1 cellular context compared by ENCODE assay signal in the genomic region with DNA sequence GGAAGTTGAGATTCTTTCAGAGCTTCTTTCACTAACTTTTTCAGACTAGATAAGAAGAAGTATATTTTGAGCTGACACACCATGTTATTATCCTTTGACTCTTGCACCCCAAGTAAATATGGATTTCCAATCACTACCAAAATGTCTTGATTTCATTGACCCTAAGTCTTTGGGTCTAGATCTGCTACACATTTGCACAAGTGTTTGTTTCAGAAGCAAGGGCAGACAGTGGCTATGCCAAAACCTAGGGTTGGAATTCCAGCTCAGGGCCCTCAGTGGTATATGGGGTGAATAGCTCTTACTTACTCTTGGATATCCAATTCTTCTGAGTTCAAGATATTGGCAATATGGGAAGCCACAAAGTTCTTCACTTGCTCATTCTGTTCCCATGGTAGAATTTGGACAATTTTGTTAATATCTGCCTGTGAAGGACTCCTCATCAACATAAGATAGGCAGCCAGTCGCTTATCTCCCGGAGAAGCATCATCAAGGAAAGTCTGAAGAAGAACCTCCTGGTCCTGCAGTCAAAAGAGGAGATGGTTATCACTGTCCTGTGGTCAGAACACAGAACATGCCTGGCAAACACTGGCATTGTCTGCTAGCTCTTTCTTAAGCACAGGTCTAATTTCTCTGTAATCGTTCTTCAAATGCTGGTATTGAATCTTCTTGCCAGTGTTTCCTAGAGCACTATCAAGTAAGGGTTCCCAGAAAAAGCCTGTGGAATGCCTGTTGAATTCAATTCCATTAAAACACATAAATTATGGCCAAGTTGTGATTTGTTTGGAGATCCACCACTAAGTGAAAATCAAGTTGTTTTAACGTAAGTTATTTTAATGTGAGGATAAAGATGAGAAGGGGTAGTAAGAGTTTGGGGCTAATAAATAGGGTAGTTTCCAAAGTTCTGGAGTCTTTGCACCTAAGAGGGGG.
TF ChIP-seq lines count a peak whose summit lies in the region.

No MANE protein-coding gene starts in this region.

TF ChIP-seq in HepG2, 621 proteins besides CTCF, POLR2A, EP300 and RAD21 (continued from another document):
- TF ChIP-seq, protein P1, sequence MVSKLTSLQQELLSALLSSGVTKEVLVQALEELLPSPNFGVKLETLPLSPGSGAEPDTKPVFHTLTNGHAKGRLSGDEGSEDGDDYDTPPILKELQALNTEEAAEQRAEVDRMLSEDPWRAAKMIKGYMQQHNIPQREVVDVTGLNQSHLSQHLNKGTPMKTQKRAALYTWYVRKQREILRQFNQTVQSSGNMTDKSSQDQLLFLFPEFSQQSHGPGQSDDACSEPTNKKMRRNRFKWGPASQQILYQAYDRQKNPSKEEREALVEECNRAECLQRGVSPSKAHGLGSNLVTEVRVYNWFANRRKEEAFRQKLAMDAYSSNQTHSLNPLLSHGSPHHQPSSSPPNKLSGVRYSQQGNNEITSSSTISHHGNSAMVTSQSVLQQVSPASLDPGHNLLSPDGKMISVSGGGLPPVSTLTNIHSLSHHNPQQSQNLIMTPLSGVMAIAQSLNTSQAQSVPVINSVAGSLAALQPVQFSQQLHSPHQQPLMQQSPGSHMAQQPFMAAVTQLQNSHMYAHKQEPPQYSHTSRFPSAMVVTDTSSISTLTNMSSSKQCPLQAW (CRISPR knock-in tag; IDR thresholded peaks at IDR 0.05) = no peak
- TF ChIP-seq ATF7-NPFF (CRISPR knock-in tag; IDR thresholded peaks at IDR 0.05; ENCODE audit: low read depth) = 0 out of 2 replicates have a peak, but pooled peaks have one; percentile 49
- TF ChIP-seq, protein P2, sequence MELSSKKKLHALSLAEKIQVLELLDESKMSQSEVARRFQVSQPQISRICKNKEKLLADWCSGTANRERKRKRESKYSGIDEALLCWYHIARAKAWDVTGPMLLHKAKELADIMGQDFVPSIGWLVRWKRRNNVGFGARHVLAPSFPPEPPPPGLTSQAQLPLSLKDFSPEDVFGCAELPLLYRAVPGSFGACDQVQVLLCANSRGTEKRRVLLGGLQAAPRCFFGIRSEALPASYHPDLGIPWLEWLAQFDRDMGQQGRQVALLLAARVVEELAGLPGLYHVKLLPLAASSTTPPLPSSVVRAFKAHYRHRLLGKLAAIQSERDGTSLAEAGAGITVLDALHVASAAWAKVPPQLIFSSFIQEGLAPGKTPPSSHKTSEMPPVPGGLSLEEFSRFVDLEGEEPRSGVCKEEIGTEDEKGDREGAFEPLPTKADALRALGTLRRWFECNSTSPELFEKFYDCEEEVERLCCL (CRISPR knock-in tag; IDR thresholded peaks at IDR 0.05; ENCODE audit: borderline replicate concordance) = no peak
- TF ChIP-seq PRPF4 (IDR thresholded peaks at IDR 0.05; ENCODE audit: low read depth, low read length, poor library complexity, severe bottlenecking) = no peak
- no peak for TF ChIP-seq REPIN1 (CRISPR knock-in tag; IDR thresholded peaks at IDR 0.05; ENCODE audit: borderline replicate concordance, low read depth)
- no peak for TF ChIP-seq TCF12 (IDR thresholded peaks at IDR 0.05)
- TF ChIP-seq TCF12 (CRISPR knock-in tag; IDR thresholded peaks at IDR 0.05) = 0 out of 2 replicates have a peak, but pooled peaks have one; percentile 38
- no peak for TF ChIP-seq ZNF816 (CRISPR knock-in tag; IDR thresholded peaks at IDR 0.05; ENCODE audit: borderline replicate concordance)
- no peak for TF ChIP-seq ZNF3 (CRISPR knock-in tag; IDR thresholded peaks at IDR 0.05)
- TF ChIP-seq ARNT2 (CRISPR knock-in tag; IDR thresholded peaks at IDR 0.05; ENCODE audit: low read depth) = peak; percentile 67; the same call in 1 of the 2 replicates
- TF ChIP-seq STAG1 (CRISPR knock-in tag; IDR thresholded peaks at IDR 0.05) = no peak
- TF ChIP-seq AHR (CRISPR knock-in tag; IDR thresholded peaks at IDR 0.05) = no peak
- no peak for TF ChIP-seq ATF1 (CRISPR knock-in tag; IDR thresholded peaks at IDR 0.05)
- no peak for TF ChIP-seq SMAD9 (CRISPR knock-in tag; IDR thresholded peaks at IDR 0.05)
- TF ChIP-seq NFIC (IDR thresholded peaks at IDR 0.05; ENCODE audit: low read length) = 0 out of 2 replicates have a peak, but pooled peaks have one; percentile 42
- TF ChIP-seq TGIF2 (CRISPR knock-in tag; IDR thresholded peaks at IDR 0.05) = 0 out of 2 replicates have a peak, but pooled peaks have one; percentile 20
- TF ChIP-seq JUNB (CRISPR knock-in tag; IDR thresholded peaks at IDR 0.05; ENCODE audit: borderline replicate concordance) = peak; percentile 53; the same call in 1 of the 2 replicates
- no peak for TF ChIP-seq PTBP1 (IDR thresholded peaks at IDR 0.05; ENCODE audit: low read depth, low read length, poor library complexity, severe bottlenecking)
- TF ChIP-seq ZC3H13 (CRISPR knock-in tag; IDR thresholded peaks at IDR 0.05) = 0 out of 2 replicates have a peak, but pooled peaks have one; percentile 46
- TF ChIP-seq, protein P3, sequence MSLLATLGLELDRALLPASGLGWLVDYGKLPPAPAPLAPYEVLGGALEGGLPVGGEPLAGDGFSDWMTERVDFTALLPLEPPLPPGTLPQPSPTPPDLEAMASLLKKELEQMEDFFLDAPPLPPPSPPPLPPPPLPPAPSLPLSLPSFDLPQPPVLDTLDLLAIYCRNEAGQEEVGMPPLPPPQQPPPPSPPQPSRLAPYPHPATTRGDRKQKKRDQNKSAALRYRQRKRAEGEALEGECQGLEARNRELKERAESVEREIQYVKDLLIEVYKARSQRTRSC (CRISPR knock-in tag; IDR thresholded peaks at IDR 0.05; ENCODE audit: low read depth) = 0 out of 2 replicates have a peak, but pooled peaks have one; percentile 58
- no peak for TF ChIP-seq CAMTA2 (CRISPR knock-in tag; IDR thresholded peaks at IDR 0.05; ENCODE audit: borderline replicate concordance)
- peak; percentile 58; the same call in 1 of the 2 replicates for TF ChIP-seq ZNF34 (CRISPR knock-in tag; IDR thresholded peaks at IDR 0.05; ENCODE audit: borderline replicate concordance)
- TF ChIP-seq ZNF180 (CRISPR knock-in tag; IDR thresholded peaks at IDR 0.05; ENCODE audit: borderline replicate concordance, low read depth) = no peak
- TF ChIP-seq ZNF577 (CRISPR knock-in tag; IDR thresholded peaks at IDR 0.05; ENCODE audit: borderline replicate concordance, low read depth) = no peak
- TF ChIP-seq TCF7L2 (IDR thresholded peaks at IDR 0.05; ENCODE audit: low read depth, low read length) = no peak
- TF ChIP-seq TOPORS (CRISPR knock-in tag; IDR thresholded peaks at IDR 0.05) = no peak; the same call in 1 of the 2 replicates
- TF ChIP-seq BORCS8-MEF2B (CRISPR knock-in tag; IDR thresholded peaks at IDR 0.05) = no peak
- no peak for TF ChIP-seq RORA (CRISPR knock-in tag; IDR thresholded peaks at IDR 0.05)
- no peak for TF ChIP-seq MIER3 (CRISPR knock-in tag; IDR thresholded peaks at IDR 0.05; ENCODE audit: borderline replicate concordance)
- 0 out of 2 replicates have a peak, but pooled peaks have one; percentile 25 for TF ChIP-seq HNRNPL (IDR thresholded peaks at IDR 0.05; ENCODE audit: low read depth, low read length)
- TF ChIP-seq ZNF12 (CRISPR knock-in tag; IDR thresholded peaks at IDR 0.05) = no peak
- TF ChIP-seq PHF20 (CRISPR knock-in tag; IDR thresholded peaks at IDR 0.05) = no peak
- TF ChIP-seq HIVEP1 (CRISPR knock-in tag; IDR thresholded peaks at IDR 0.05) = no peak
- TF ChIP-seq NFKB2 (CRISPR knock-in tag; IDR thresholded peaks at IDR 0.05; ENCODE audit: borderline replicate concordance) = no peak
- TF ChIP-seq PHF5A (CRISPR knock-in tag; IDR thresholded peaks at IDR 0.05; ENCODE audit: low read depth, unreplicated experiment) = peak; percentile 19
- TF ChIP-seq, protein P4, sequence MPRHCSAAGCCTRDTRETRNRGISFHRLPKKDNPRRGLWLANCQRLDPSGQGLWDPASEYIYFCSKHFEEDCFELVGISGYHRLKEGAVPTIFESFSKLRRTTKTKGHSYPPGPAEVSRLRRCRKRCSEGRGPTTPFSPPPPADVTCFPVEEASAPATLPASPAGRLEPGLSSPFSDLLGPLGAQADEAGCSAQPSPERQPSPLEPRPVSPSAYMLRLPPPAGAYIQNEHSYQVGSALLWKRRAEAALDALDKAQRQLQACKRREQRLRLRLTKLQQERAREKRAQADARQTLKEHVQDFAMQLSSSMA (CRISPR knock-in tag; IDR thresholded peaks at IDR 0.05) = 0 out of 2 replicates have a peak, but pooled peaks have one; percentile 49
- no peak for TF ChIP-seq ZNF724P (CRISPR knock-in tag; IDR thresholded peaks at IDR 0.05; ENCODE audit: borderline replicate concordance)
- TF ChIP-seq ZNF552 (CRISPR knock-in tag; IDR thresholded peaks at IDR 0.05; ENCODE audit: borderline replicate concordance) = no peak
- TF ChIP-seq GTF3A (CRISPR knock-in tag; conservative IDR thresholded peaks at IDR 0.05) = 0 out of 2 replicates have a peak, but pooled peaks have one; percentile 50
